8 cellular contexts compared by ENCODE assay signal in genomic region chr9:36074870-36075532, GRCh38. TPM values are rescaled to one million over a fixed set of nuclear protein-coding genes. Genes with fewer than 3 reads are reported as not detected.
DNase-seq lines count a peak whose midpoint lies in the region; ATAC-seq and TF ChIP-seq lines count a peak whose summit lies in the region.

No MANE protein-coding gene starts in this region.

- no peaks in the 10 kb centered on the region for H3K27me3 Mint-ChIP-seq in natural killer cell treated with Interleukin-12 subunit alpha and Interleukin-12 subunit beta and Interleukin-15 and Interleukin-18, amount 100 ng/mL, for 72 hours
- H3K27me3 Mint-ChIP-seq in activated T-cell treated with anti-CD3 and anti-CD28 coated beads, Interleukin-2, amount 50 U/mL, for 24 hours, result no peaks in the 10 kb centered on the region

- no peak overlapping the region for H3K27ac Mint-ChIP-seq in natural killer cell treated with Interleukin-12 subunit alpha and Interleukin-12 subunit beta and Interleukin-15 and Interleukin-18, amount 100 ng/mL, for 72 hours
- H3K27ac Mint-ChIP-seq in activated T-cell treated with anti-CD3 and anti-CD28 coated beads, Interleukin-2, amount 50 U/mL, for 24 hours, result no peak overlapping the region

- TF ChIP-seq CTCF in HFF-Myc (IDR thresholded peaks at IDR 0.05; ENCODE audit: low read depth, low read length, missing control alignments) (no peak), astrocyte of the spinal cord (IDR thresholded peaks at IDR 0.05; ENCODE audit: low read depth, low read length) (no peak), smooth muscle cell (IDR thresholded peaks at IDR 0.05; ENCODE audit: borderline replicate concordance, insufficient read depth, poor library complexity, severe bottlenecking) (no peak)

- H4K20me1 ChIP-seq in smooth muscle cell (ENCODE audit: low read depth), result peaks cover 11% of the 10 kb centered on the region

- no peak overlapping the region for H3K9ac ChIP-seq in smooth muscle cell (ENCODE audit: low read depth)

- peak overlapping the region; percentile 51 for H3K4me2 ChIP-seq in smooth muscle cell

- H3K27me3 ChIP-seq in smooth muscle cell (ENCODE audit: low read depth) (no peaks in the 10 kb centered on the region), HAP-1 (ENCODE audit: low read depth) (no peaks in the 10 kb centered on the region)

- ATAC-seq in natural killer cell treated with Interleukin-12 subunit alpha and Interleukin-12 subunit beta and Interleukin-15 and Interleukin-18, amount 100 ng/mL, for 72 hours, result no peak

- H2AFZ ChIP-seq in smooth muscle cell (ENCODE audit: low read depth), result no peak overlapping the region

- H3K4me1 ChIP-seq in smooth muscle cell (ENCODE audit: low read depth) (peaks cover 15% of the 10 kb centered on the region), HAP-1 (no peaks in the 10 kb centered on the region; the same call in 1 of the 2 replicates)

- DNase-seq in HFF-Myc (ENCODE audit: extremely low read depth, low read depth) (peak; percentile 93), astrocyte of the spinal cord (ENCODE audit: low read depth, low spot score) (peak; percentile 71), hippocampal formation (lab: John Stamatoyannopoulos, UW) (peak; percentile 31 to 51), smooth muscle cell (lab: John Stamatoyannopoulos, UW; ENCODE audit: unreplicated experiment) (peak; percentile 23), CD1c-positive myeloid dendritic cell (ENCODE audit: extremely low spot score) (no peak), HAP-1 (ENCODE audit: low spot score in 2 of 2) (no peak)
- DNase-seq in natural killer cell treated with Interleukin-12 subunit alpha and Interleukin-12 subunit beta and Interleukin-15 and Interleukin-18, amount 100 ng/mL, for 72 hours (ENCODE audit: low spot score), result no peak
- DNase-seq in activated T-cell treated with anti-CD3 and anti-CD28 coated beads, Interleukin-2, amount 50 U/mL, for 24 hours, result no peak

- no peaks in the 10 kb centered on the region for H3K4me1 Mint-ChIP-seq in natural killer cell treated with Interleukin-12 subunit alpha and Interleukin-12 subunit beta and Interleukin-15 and Interleukin-18, amount 100 ng/mL, for 72 hours (ENCODE audit: low read depth in 2 of 2)
- no peaks in the 10 kb centered on the region for H3K4me1 Mint-ChIP-seq in activated T-cell treated with anti-CD3 and anti-CD28 coated beads, Interleukin-2, amount 50 U/mL, for 24 hours (ENCODE audit: low read depth)

- H3K4me3 ChIP-seq in HFF-Myc (replicated peaks; ENCODE audit: low read depth, low read length), result no peak overlapping the region
- H3K4me3 ChIP-seq in astrocyte of the spinal cord (ENCODE audit: low read depth, low read length), result no peak overlapping the region
- no peak overlapping the region for H3K4me3 ChIP-seq in smooth muscle cell
- H3K4me3 ChIP-seq in HAP-1, result no peak overlapping the region

- peak overlapping the region; percentile 58 for H3K27ac ChIP-seq in smooth muscle cell (ENCODE audit: low read depth)

- WGBS in smooth muscle cell (ENCODE audit: low lambda C conversion rate), result 45% methylated on average over 2 of the region's 2 CpGs

- H3K36me3 ChIP-seq in smooth muscle cell (ENCODE audit: low read depth) (no peaks in the 10 kb centered on the region), HAP-1 (replicated peaks) (no peaks in the 10 kb centered on the region)

- H3F3A ChIP-seq in smooth muscle cell (ENCODE audit: low read depth), result peaks cover 8% of the 10 kb centered on the region

- H3K9me3 ChIP-seq in smooth muscle cell (replicated peaks; ENCODE audit: low read depth) (no peaks in the 10 kb centered on the region), HAP-1 (no peaks in the 10 kb centered on the region)

- no peaks in the 10 kb centered on the region for H3K36me3 Mint-ChIP-seq in natural killer cell treated with Interleukin-12 subunit alpha and Interleukin-12 subunit beta and Interleukin-15 and Interleukin-18, amount 100 ng/mL, for 72 hours
- no peaks in the 10 kb centered on the region for H3K36me3 Mint-ChIP-seq in activated T-cell treated with anti-CD3 and anti-CD28 coated beads, Interleukin-2, amount 50 U/mL, for 24 hours (ENCODE audit: low read depth)

- no peaks in the 10 kb centered on the region for H3K79me2 ChIP-seq in smooth muscle cell (ENCODE audit: low read depth)

- no peaks in the 10 kb centered on the region for H3K9me3 Mint-ChIP-seq in natural killer cell treated with Interleukin-12 subunit alpha and Interleukin-12 subunit beta and Interleukin-15 and Interleukin-18, amount 100 ng/mL, for 72 hours
- H3K9me3 Mint-ChIP-seq in activated T-cell treated with anti-CD3 and anti-CD28 coated beads, Interleukin-2, amount 50 U/mL, for 24 hours, result no peaks in the 10 kb centered on the region

- H3K4me3 Mint-ChIP-seq in natural killer cell treated with Interleukin-12 subunit alpha and Interleukin-12 subunit beta and Interleukin-15 and Interleukin-18, amount 100 ng/mL, for 72 hours, result no peak overlapping the region
- no peak overlapping the region for H3K4me3 Mint-ChIP-seq in activated T-cell treated with anti-CD3 and anti-CD28 coated beads, Interleukin-2, amount 50 U/mL, for 24 hours

- in situ Hi-C loops in astrocyte of the spinal cord (cut with HindIII; ENCODE audit: low sequenced_read_pairs) (no loop called here), HAP-1 (cut with MboI; ENCODE audit: low sequenced_read_pairs) (no loop called here)

RNA-seq across cellular contexts. Expression of gene RECK, which starts 38.3 kb away (rescaled TPM):
- 42.9 and 46.5 TPM in 2 replicates for total RNA-seq in smooth muscle cell
- polyA plus RNA-seq in smooth muscle cell, result 36.5 and 50.0 TPM in 2 replicates
- 1 to 10 TPM; 4.0 to 7.0 TPM for total RNA-seq in natural killer cell treated with Interleukin-12 subunit alpha and Interleukin-12 subunit beta and Interleukin-15 and Interleukin-18, amount 100 ng/mL, for 72 hours

Comparison
In these comparisons a context has a peak if more than half of its experiments do, and no peak if none do; other contexts are left out.
1. DNase-seq: peak in HFF-Myc (single experiment), astrocyte of the spinal cord (single experiment), hippocampal formation (2 of 2) and smooth muscle cell (single experiment); none in natural killer cell treated with Interleukin-12 subunit alpha and Interleukin-12 subunit beta and Interleukin-15 and Interleukin-18, amount 100 ng/mL, for 72 hours (single experiment), CD1c-positive myeloid dendritic cell (single experiment), activated T-cell treated with anti-CD3 and anti-CD28 coated beads, Interleukin-2, amount 50 U/mL, for 24 hours (single experiment) and HAP-1 (0 of 2).